ENCODE assay signal across 8 cellular contexts in genomic region chr22:31585161-31585859, GRCh38.
DNase-seq lines count a peak whose midpoint lies in the region; ATAC-seq and TF ChIP-seq lines count a peak whose summit lies in the region.
"Had no signal": no experiment of that assay in that cellular context is flagged by ENCODE, and none has a peak within 500 bp of the region (broad histone marks: within the 10 kb centered on the region; RNA-seq: fewer than 3 reads in every experiment).

No MANE protein-coding gene starts in this region.

- TSS peak; percentile 86 for BruUV-seq in PC-9 (replicated peaks; lab: Mats Ljungman, UMichigan)

- H3K9me2 ChIP-seq in PC-9 (ENCODE audit: insufficient read depth) = no peaks in the 10 kb centered on the region

- no peak overlapping the region for H3K4me3 ChIP-seq in PC-9
- H3K4me3 ChIP-seq in gastrocnemius medialis = no peak overlapping the region

- CTCF ChIA-PET in PC-9 (lab: Charles Lee) = no interaction called here

- no peaks in the 10 kb centered on the region for H4K20me1 ChIP-seq in PC-9 (ENCODE audit: insufficient read depth)

- H3K27ac Mint-ChIP-seq in chondrocyte (ENCODE audit: unreplicated experiment) = peak overlapping the region; percentile 97

- H3K9me3 Mint-ChIP-seq in chondrocyte (ENCODE audit: low read depth) = peaks cover 4% of the 10 kb centered on the region

- TF ChIP-seq CTCF in PC-9 (conservative IDR thresholded peaks at IDR 0.05) (no peak), chondrocyte (IDR thresholded peaks at IDR 0.05) (no peak), gastrocnemius medialis (IDR thresholded peaks at IDR 0.05 in 4 of 5, conservative IDR thresholded peaks at IDR 0.05 in 1 of 5) (no peak)

- no peak overlapping the region for H2AFZ ChIP-seq in PC-9

- peaks cover 33% of the 10 kb centered on the region for H3F3A ChIP-seq in PC-9 (ENCODE audit: insufficient read depth, low read depth)

- H3K4me2 ChIP-seq in PC-9 = peak overlapping the region; percentile 29

- no peaks in the 10 kb centered on the region for H3K79me2 ChIP-seq in PC-9 (ENCODE audit: low read depth)

- peaks cover 42% of the 10 kb centered on the region for H3K4me1 Mint-ChIP-seq in chondrocyte (ENCODE audit: low read depth)

- POLR2A ChIA-PET in PC-9 (lab: Charles Lee; ENCODE audit: unreplicated experiment) = interaction anchor here (0.6 kb wide), 1 partner anchor 1282 kb away, joined by 3 read pairs; no protein-coding TSS in a partner anchor

- H3K27ac ChIP-seq in PC-9 (peak overlapping the region; percentile 82), gastrocnemius medialis (peak overlapping the region in 1 of 4 donors; percentile 11)

- H3K27me3 Mint-ChIP-seq in chondrocyte (ENCODE audit: low read depth) = no peaks in the 10 kb centered on the region

- H3K4me1 ChIP-seq in PC-9 (replicated peaks; ENCODE audit: insufficient read depth) (peaks cover 60% of the 10 kb centered on the region), gastrocnemius medialis (no peaks in the 10 kb centered on the region)

- TF ChIP-seq POLR2A in gastrocnemius medialis (IDR thresholded peaks at IDR 0.05) = no peak

- intact Hi-C loops in PC-9 (cut with micrococcal nuclease; ENCODE audit: unreplicated experiment) (no loop called here), gastrocnemius medialis (cut with DNase I; ENCODE audit: low total_unique reads) (no loop called here)

- peaks cover 10% of the 10 kb centered on the region for H3K36me3 Mint-ChIP-seq in chondrocyte (ENCODE audit: low read depth)

- peak; percentile 59 for DNase-seq in EL
- peak; percentile 18 to 94 for DNase-seq in PC-9
- DNase-seq in chondrocyte (ENCODE audit: low spot score) = no peak
- DNase-seq in gastrocnemius medialis = no peak
- DNase-seq: NCI-H2227 treated with DMSO at 0.1 percent for 48 hours had no signal

- H3K27me3 ChIP-seq in PC-9 (ENCODE audit: insufficient read depth, low read depth) (no peaks in the 10 kb centered on the region), gastrocnemius medialis (no peaks in the 10 kb centered on the region)

- H3K36me3 ChIP-seq in PC-9 (ENCODE audit: low read depth) = peaks cover 8% of the 10 kb centered on the region; the same call in 1 of the 2 replicates
- H3K36me3 ChIP-seq in gastrocnemius medialis = peaks cover 0 to 7% of the 10 kb centered on the region in 2 donors

- in situ Hi-C loops in gastrocnemius medialis (cut with MboI; ENCODE audit: low sequenced_read_pairs in 4 of 4) = no loop called here

- ATAC-seq in gastrocnemius medialis = peak; percentile 43 to 76
- no peak for ATAC-seq in GM18861 (IDR thresholded peaks at IDR 0.05; ENCODE audit: unreplicated experiment)
- no peak for ATAC-seq in GM18498 (IDR thresholded peaks at IDR 0.05; ENCODE audit: unreplicated experiment)
- no peak for ATAC-seq in HG02623 (IDR thresholded peaks at IDR 0.05; ENCODE audit: unreplicated experiment)

- H3K4me3 Mint-ChIP-seq in chondrocyte (ENCODE audit: unreplicated experiment) = no peak overlapping the region

- H3K9me3 ChIP-seq in PC-9 (ENCODE audit: insufficient read depth, low read depth) = no peaks in the 10 kb centered on the region
- no peaks in the 10 kb centered on the region for H3K9me3 ChIP-seq in gastrocnemius medialis

Comparison
In these comparisons a context has a peak if more than half of its experiments do, and no peak if none do; other contexts are left out.
1. DNase-seq: peak in EL (single experiment) and PC-9 (2 of 2); none in chondrocyte (single experiment) and gastrocnemius medialis (0 of 2).
2. ATAC-seq: peak in gastrocnemius medialis (2 of 2); none in GM18861 (single experiment), GM18498 (single experiment) and HG02623 (single experiment).